14 cellular contexts compared by ENCODE assay signal in genomic region chr17:31724026-31724425, GRCh38.
A peak's percentile ranks its signal among the peaks of the same experiment; 100 is the strongest.
DNase-seq lines count a peak whose midpoint lies in the region; ATAC-seq and TF ChIP-seq lines count a peak whose summit lies in the region.
"Had no signal": no experiment of that assay in that cellular context is flagged by ENCODE, and none has a peak within 500 bp of the region (broad histone marks: within the 10 kb centered on the region; RNA-seq: fewer than 3 reads in every experiment).

No MANE protein-coding gene starts in this region.

- H3K4me3 ChIP-seq in NB4 (ENCODE audit: low read depth, low read length) (no peak overlapping the region), WERI-Rb-1 (ENCODE audit: low read depth, low read length) (no peak overlapping the region)
- H3K4me3 ChIP-seq: Peyer's patch had no signal

- no peaks in the 10 kb centered on the region for H3K9me3 ChIP-seq in WERI-Rb-1 (ENCODE audit: severe bottlenecking)
- H3K9me3 ChIP-seq: Peyer's patch had no signal

- H3K27ac ChIP-seq in WERI-Rb-1: no peak overlapping the region
- H3K27ac ChIP-seq: HL-60, Peyer's patch had no signal

- ATAC-seq in GM21825 (IDR thresholded peaks at IDR 0.05; ENCODE audit: unreplicated experiment): no peak
- ATAC-seq: stimulated activated naive CD8-positive, alpha-beta T cell treated with anti-CD3 and anti-CD28 coated beads, Interleukin-15, Interleukin-2, amounts not matched to agents 100 U/mL and 50 U/mL, for 24 hours had no signal

- TF ChIP-seq CTCF in NB4 (IDR thresholded peaks at IDR 0.05; ENCODE audit: low read depth, low read length) (no peak), WERI-Rb-1 (IDR thresholded peaks at IDR 0.05; ENCODE audit: low read depth, low read length) (no peak)

- no peaks in the 10 kb centered on the region for H3K36me3 ChIP-seq in WERI-Rb-1
- H3K36me3 ChIP-seq: Peyer's patch had no signal

- DNase-seq in EH (ENCODE audit: low read depth) (peak; percentile 89), NB4 (ENCODE audit: low read depth) (peak; percentile 30), dermis microvascular lymphatic vessel endothelial cell (ENCODE audit: low read depth in 2 of 2) (peak; percentile 94 to 98), non-pigmented ciliary epithelial cell (ENCODE audit: low read depth) (peak; percentile 79), anterior cingulate cortex (lab: John Stamatoyannopoulos, UW) (no peak), WERI-Rb-1 (no peak), putamen (ENCODE audit: low spot score) (no peak)
- DNase-seq: GDM1; midbrain; Peyer's patch; stimulated activated CD4-positive, alpha-beta T cell treated with anti-CD3 and anti-CD28 coated beads, Interleukin-4, amount 100 ng/mL, for 4 hours; stimulated activated naive CD8-positive, alpha-beta T cell treated with anti-CD3 and anti-CD28 coated beads, Interleukin-15, Interleukin-2, amounts not matched to agents 100 U/mL and 50 U/mL, for 24 hours had no signal

- TF ChIP-seq POLR2A in NB4 (IDR thresholded peaks at IDR 0.05; ENCODE audit: extremely low read depth, insufficient read length): no peak

- no peaks in the 10 kb centered on the region for H3K27me3 ChIP-seq in WERI-Rb-1 (ENCODE audit: insufficient read depth, low read depth, severe bottlenecking)
- H3K27me3 ChIP-seq: Peyer's patch had no signal

Comparison
In these comparisons a context has a peak if more than half of its experiments do, and no peak if none do; other contexts are left out.
1. DNase-seq: peak in EH (single experiment), NB4 (single experiment), dermis microvascular lymphatic vessel endothelial cell (2 of 2) and non-pigmented ciliary epithelial cell (single experiment); none in anterior cingulate cortex (0 of 58), WERI-Rb-1 (single experiment) and putamen (single experiment).